ENCODE assay signal across 8 cellular contexts in the genomic region with DNA sequence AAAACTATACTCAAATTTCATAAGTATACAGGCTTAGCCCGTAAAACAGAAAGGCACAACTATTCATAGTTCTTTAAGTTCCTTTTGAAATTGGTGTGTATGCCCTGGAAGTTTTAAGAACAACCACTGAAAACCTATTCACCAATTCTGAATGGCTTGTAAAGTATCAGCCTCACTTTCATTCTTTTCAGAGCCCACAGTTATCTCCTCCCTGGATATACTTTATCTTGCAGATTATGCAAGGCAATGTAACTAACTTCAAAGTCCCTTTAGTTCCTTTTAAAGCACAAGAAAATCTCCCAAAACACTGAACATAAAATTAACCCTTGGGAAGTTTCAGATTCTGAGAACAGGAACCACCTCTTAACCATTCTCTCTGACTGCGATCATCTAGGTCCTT. TPM values are rescaled to one million over a fixed set of nuclear protein-coding genes. Genes with fewer than 3 reads are reported as not detected.
DNase-seq lines count a peak whose midpoint lies in the region; ATAC-seq and TF ChIP-seq lines count a peak whose summit lies in the region.

No MANE protein-coding gene starts in this region.

- CTCF ChIA-PET in SK-N-SH (lab: Yijun Ruan, JAX) = no interaction called here

- TF ChIP-seq CTCF in SK-N-SH (IDR thresholded peaks at IDR 0.05) (no peak), stomach (IDR thresholded peaks at IDR 0.05) (no peak)

- H3F3A ChIP-seq in SK-N-SH (replicated peaks; ENCODE audit: insufficient read depth) = no peaks in the 10 kb centered on the region

- H4K20me1 ChIP-seq in SK-N-SH (ENCODE audit: insufficient read depth) = peaks cover 20% of the 10 kb centered on the region; the same call in 1 of the 2 replicates

- H3K4me1 ChIP-seq in SK-N-SH (ENCODE audit: control insufficient read depth in 1 of 2, insufficient read depth in 2 of 2, low read depth in 1 of 2, low read length in 1 of 2) (peaks cover 8 to 18% of the 10 kb centered on the region in 2 experiments; a peak in 3 of 4 replicates), stomach (peaks cover 11 to 50% (median 28%) of the 10 kb centered on the region in 4 donors)

- H3K9me3 ChIP-seq in SK-N-SH (no peaks in the 10 kb centered on the region), iPS-18c (ENCODE audit: control insufficient read depth, insufficient read depth, low read length) (no peaks in the 10 kb centered on the region), stomach (no peaks in the 10 kb centered on the region)

- H3K4me3 Mint-ChIP-seq in activated T-helper 1 cell treated with anti-CD3 and anti-CD28 coated beads, Interleukin-12 subunit alpha, Interleukin-12 subunit beta, Interleukin-2, Interleukin-4 antibody, amounts not matched to agents 30 ng/mL and 10 ng/mL and 1 ng/mL, durations not matched to agents 14 hours and 24 hours and 36 hours = peak overlapping the region; percentile 95

- peak overlapping the region; percentile 74 to 99 for H3K4me3 ChIP-seq in SK-N-SH (ENCODE audit: low read depth in 2 of 2, low read length in 1 of 2)
- peak overlapping the region; percentile 94 for H3K4me3 ChIP-seq in iPS-18c (ENCODE audit: insufficient read depth, low read depth, low read length)
- peak overlapping the region; percentile 85 to 97 (median 92) for H3K4me3 ChIP-seq in stomach

- H3K9ac ChIP-seq in SK-N-SH = peak overlapping the region; percentile 87

- no peak for DNase-seq in SK-N-SH
- DNase-seq in activated T-helper 1 cell treated with anti-CD3 and anti-CD28 coated beads, Interleukin-12 subunit alpha, Interleukin-12 subunit beta, Interleukin-2, Interleukin-4 antibody, amounts not matched to agents 30 ng/mL and 10 ng/mL and 1 ng/mL, durations not matched to agents 14 hours and 24 hours and 36 hours (ENCODE audit: low spot score) = no peak
- no peak for DNase-seq in stomach

- peak overlapping the region; percentile 94 for H3K27ac Mint-ChIP-seq in activated T-helper 1 cell treated with anti-CD3 and anti-CD28 coated beads, Interleukin-12 subunit alpha, Interleukin-12 subunit beta, Interleukin-2, Interleukin-4 antibody, amounts not matched to agents 30 ng/mL and 10 ng/mL and 1 ng/mL, durations not matched to agents 14 hours and 24 hours and 36 hours

- H3K27me3 ChIP-seq in SK-N-SH (ENCODE audit: insufficient read depth) = no peaks in the 10 kb centered on the region
- H3K27me3 ChIP-seq in stomach = no peaks in the 10 kb centered on the region

- peak overlapping the region; percentile 84 for H3K4me2 ChIP-seq in SK-N-SH

- H3K36me3 Mint-ChIP-seq in activated T-helper 1 cell treated with anti-CD3 and anti-CD28 coated beads, Interleukin-12 subunit alpha, Interleukin-12 subunit beta, Interleukin-2, Interleukin-4 antibody, amounts not matched to agents 30 ng/mL and 10 ng/mL and 1 ng/mL, durations not matched to agents 14 hours and 24 hours and 36 hours (ENCODE audit: low read depth) = peaks cover 16% of the 10 kb centered on the region

- ATAC-seq in SK-N-SH treated with all-trans-retinoic acid at 6 μM for 48 hours (no peak), HG03378 (IDR thresholded peaks at IDR 0.05; ENCODE audit: unreplicated experiment) (no peak), HG03139 (IDR thresholded peaks at IDR 0.05; ENCODE audit: unreplicated experiment) (no peak), GM19023 (IDR thresholded peaks at IDR 0.05; ENCODE audit: unreplicated experiment) (no peak)

- H3K36me3 ChIP-seq in SK-N-SH (replicated peaks in 1 of 2; ENCODE audit: control insufficient read depth in 1 of 2, insufficient read depth in 2 of 2, low read length in 1 of 2) = no peaks in the 10 kb centered on the region
- H3K36me3 ChIP-seq in stomach = no peaks in the 10 kb centered on the region

- no peaks in the 10 kb centered on the region for H3K9me3 Mint-ChIP-seq in activated T-helper 1 cell treated with anti-CD3 and anti-CD28 coated beads, Interleukin-12 subunit alpha, Interleukin-12 subunit beta, Interleukin-2, Interleukin-4 antibody, amounts not matched to agents 30 ng/mL and 10 ng/mL and 1 ng/mL, durations not matched to agents 14 hours and 24 hours and 36 hours

- 78% methylated on average over 2 of the region's 2 CpGs for WGBS in SK-N-SH (ENCODE audit: low lambda C conversion rate)
- WGBS in stomach, 5 donors = 22 to 36% (median 24%) methylated on average over 2 of the region's 2 CpGs

- POLR2A ChIA-PET in SK-N-SH (lab: Yijun Ruan, JAX) = no interaction called here

- no peak for TF ChIP-seq RAD21 in SK-N-SH (IDR thresholded peaks at IDR 0.05; ENCODE audit: low read length)

- H3K4me1 Mint-ChIP-seq in activated T-helper 1 cell treated with anti-CD3 and anti-CD28 coated beads, Interleukin-12 subunit alpha, Interleukin-12 subunit beta, Interleukin-2, Interleukin-4 antibody, amounts not matched to agents 30 ng/mL and 10 ng/mL and 1 ng/mL, durations not matched to agents 14 hours and 24 hours and 36 hours (ENCODE audit: low read depth) = peaks cover 68% of the 10 kb centered on the region

- TF ChIP-seq POLR2A in stomach (IDR thresholded peaks at IDR 0.05) = no peak

- TF ChIP-seq EP300 in SK-N-SH (IDR thresholded peaks at IDR 0.05; ENCODE audit: borderline replicate concordance in 1 of 2, low read depth in 1 of 2, low read length in 1 of 2) (no peak), stomach (IDR thresholded peaks at IDR 0.05) (no peak)

- H3K9me2 ChIP-seq in SK-N-SH = no peaks in the 10 kb centered on the region

- peak overlapping the region in 1 of 2 experiments; percentile 64; a peak in 1 of 4 replicates for H3K27ac ChIP-seq in SK-N-SH (ENCODE audit: low read depth in 2 of 2, low read length in 1 of 2)
- peak overlapping the region in 4 of 5 donors; percentile 81 to 93 (median 91) for H3K27ac ChIP-seq in stomach

- H3K79me2 ChIP-seq in SK-N-SH (ENCODE audit: insufficient read depth) = peaks cover 60% of the 10 kb centered on the region

- no peaks in the 10 kb centered on the region for H3K27me3 Mint-ChIP-seq in activated T-helper 1 cell treated with anti-CD3 and anti-CD28 coated beads, Interleukin-12 subunit alpha, Interleukin-12 subunit beta, Interleukin-2, Interleukin-4 antibody, amounts not matched to agents 30 ng/mL and 10 ng/mL and 1 ng/mL, durations not matched to agents 14 hours and 24 hours and 36 hours (ENCODE audit: insufficient read depth)

- intact Hi-C loops in activated T-helper 1 cell treated with anti-CD3 and anti-CD28 coated beads, Interleukin-12 subunit alpha, Interleukin-12 subunit beta, Interleukin-2, Interleukin-4 antibody, amounts not matched to agents 30 ng/mL and 10 ng/mL and 1 ng/mL, durations not matched to agents 14 hours and 24 hours and 36 hours (cut with micrococcal nuclease) = loop anchor here (5.0 to 10.0 kb wide), 4 partner anchors 192 to 723 kb away; partner anchors contain the start of genes EIF2AK2, FEZ2 and PRKD3
- intact Hi-C loops in stomach (cut with DNase I; ENCODE audit: low total_unique reads) = no loop called here

- peak overlapping the region; percentile 94; the same call in 1 of the 2 replicates for H2AFZ ChIP-seq in SK-N-SH (ENCODE audit: low read depth)

TF ChIP-seq in SK-N-SH, 30 proteins besides CTCF, POLR2A, EP300 and RAD21 (continues in another document):
- no peak for TF ChIP-seq GABPA (IDR thresholded peaks at IDR 0.05; ENCODE audit: low read depth)

TF ChIP-seq in SK-N-SH treated with all-trans-retinoic acid at 6 μM for 48 hours, 23 proteins besides CTCF, POLR2A, EP300 and RAD21 (continues in another document):
- TF ChIP-seq ZFP30 (CRISPR knock-in tag; IDR thresholded peaks at IDR 0.05) = no peak
- no peak for TF ChIP-seq TSHZ2 (CRISPR knock-in tag; IDR thresholded peaks at IDR 0.05)
- TF ChIP-seq ZC3H10 (CRISPR knock-in tag; IDR thresholded peaks at IDR 0.05) = no peak
- TF ChIP-seq ZFP3 (CRISPR knock-in tag; IDR thresholded peaks at IDR 0.05) = no peak
- TF ChIP-seq OSR1 (CRISPR knock-in tag; IDR thresholded peaks at IDR 0.05) = no peak
- no peak for TF ChIP-seq ZNF565 (CRISPR knock-in tag; conservative IDR thresholded peaks at IDR 0.05; ENCODE audit: low read depth)
- TF ChIP-seq TOX (CRISPR knock-in tag; IDR thresholded peaks at IDR 0.05; ENCODE audit: borderline replicate concordance) = no peak
- no peak for TF ChIP-seq ESRRG (CRISPR knock-in tag; IDR thresholded peaks at IDR 0.05)
- no peak for TF ChIP-seq RARB (CRISPR knock-in tag; IDR thresholded peaks at IDR 0.05)

RNA-seq across cellular contexts. Expression of gene STRN, which starts 1.1 kb away (rescaled TPM):
- 4.8 and 5.8 TPM in 2 replicates for polyA plus RNA-seq in SK-N-SH (2012; rRNA removed)
- polyA plus RNA-seq in SK-N-SH (2012; cell fraction: cytosol; rRNA removed) = 6.1 TPM in 2 replicates
- 3.6 and 7.6 TPM in 2 replicates for polyA plus RNA-seq in SK-N-SH (2012; cell fraction: nucleus; rRNA removed)
- 28.8 and 29.0 TPM in 2 replicates for total RNA-seq in activated T-helper 1 cell treated with anti-CD3 and anti-CD28 coated beads, Interleukin-12 subunit alpha, Interleukin-12 subunit beta, Interleukin-2, Interleukin-4 antibody, amounts not matched to agents 30 ng/mL and 10 ng/mL and 1 ng/mL, durations not matched to agents 14 hours and 24 hours and 36 hours
- 10 to 100 TPM in 4 of 5 donors, 1 to 10 TPM in 1; 5.8 to 34.9 (median 20.1) TPM for total RNA-seq in stomach
- 1 to 10 TPM; 3.5 to 5.7 (median 3.7) TPM for polyA plus RNA-seq in stomach
